23 cellular contexts compared by ENCODE assay signal in genomic region chr12:80064951-80065350, GRCh38. TPM values are rescaled to one million over a fixed set of nuclear protein-coding genes. Genes with fewer than 3 reads are reported as not detected.
"Had no signal": no experiment of that assay in that cellular context is flagged by ENCODE, and none has a peak within 500 bp of the region (broad histone marks: within the 10 kb centered on the region; RNA-seq: fewer than 3 reads in every experiment).

No MANE protein-coding gene starts in this region.

- H3K4me3 ChIP-seq: left ventricle myocardium inferior, lung, neural progenitor cell, psoas muscle, right lobe of liver, suprapubic skin, thoracic aorta, tibial artery, upper lobe of right lung had no signal

- DNase-seq: hippocampal formation; kidney; left colon; left ventricle myocardium inferior; mesendoderm; naive B cell; natural killer cell; nephron progenitor cell; occipital lobe; psoas muscle; right lobe of liver; stimulated activated CD4-positive, alpha-beta T cell treated with anti-CD3 and anti-CD28 coated beads, Interleukin-4, amount 100 ng/mL, for 24 hours; stimulated activated naive CD4-positive, alpha-beta T cell; tibial artery; upper lobe of right lung had no signal

- H3K36me3 ChIP-seq: left ventricle myocardium inferior, neural progenitor cell, neutrophil, right lobe of liver, suprapubic skin, thoracic aorta, tibial artery, upper lobe of right lung had no signal

- H3K27ac ChIP-seq: left ventricle myocardium inferior, neural progenitor cell, neutrophil, parathyroid adenoma, psoas muscle, right lobe of liver, suprapubic skin, thoracic aorta, tibial artery, upper lobe of right lung had no signal

- H3K79me2 ChIP-seq: parathyroid adenoma had no signal

- ATAC-seq: left colon; natural killer cell; psoas muscle; right lobe of liver; stimulated activated effector memory CD8-positive, alpha-beta T cell treated with anti-CD3 and anti-CD28 coated beads, Interleukin-12 subunit alpha, Interleukin-12 subunit beta, amount 100 ng/mL, for 72 hours; upper lobe of right lung had no signal

- H3K27me3 ChIP-seq: neural progenitor cell, right lobe of liver, suprapubic skin, tibial artery, upper lobe of right lung had no signal

- H2AFZ ChIP-seq: neural progenitor cell, parathyroid adenoma had no signal

- H3K9ac ChIP-seq: neural progenitor cell, parathyroid adenoma had no signal

- H3K4me1 ChIP-seq: left ventricle myocardium inferior, neural progenitor cell, parathyroid adenoma, psoas muscle, right lobe of liver, suprapubic skin, tibial artery, upper lobe of right lung had no signal

- H3K9me3 ChIP-seq: left ventricle myocardium inferior, neutrophil, psoas muscle, right lobe of liver, suprapubic skin, thoracic aorta, tibial artery, upper lobe of right lung had no signal

- H3K4me2 ChIP-seq: neural progenitor cell had no signal

RNA-seq across cellular contexts. Expression of gene OTOGL, which starts 34.4 kb away (rescaled TPM):
- total RNA-seq: mononuclear cell, natural killer cell had no signal
